In genomic region chr1:178371236-178371635, GRCh38 we compare ENCODE assay signal across 10 cellular contexts.
DNase-seq lines count a peak whose midpoint lies in the region; ATAC-seq, FAIRE-seq and TF ChIP-seq lines count a peak whose summit lies in the region.
"Had no signal": no experiment of that assay in that cellular context is flagged by ENCODE, and none has a peak within 500 bp of the region (broad histone marks: within the 10 kb centered on the region; RNA-seq: fewer than 3 reads in every experiment).

No MANE protein-coding gene starts in this region.

- H3K9me3 ChIP-seq in A549 (no peaks in the 10 kb centered on the region), Loucy (ENCODE audit: insufficient read depth, low read depth, low read length) (no peaks in the 10 kb centered on the region), mesodermal cell (ENCODE audit: control insufficient read depth, low read length) (no peaks in the 10 kb centered on the region)

- H3K4me3 ChIP-seq in A549 (no peak overlapping the region), Loucy (ENCODE audit: low read length, poor library complexity, severe bottlenecking) (peak overlapping the region; percentile 60), mesodermal cell (ENCODE audit: extremely low read depth, insufficient read depth, low read length, poor library complexity, severe bottlenecking) (peak overlapping the region; percentile 6)

- no peak for FAIRE-seq in A549 (lab: Jason Lieb, UNC)

- TF ChIP-seq POLR2A in A549 (IDR thresholded peaks at IDR 0.05; ENCODE audit: low read length), result no peak

- H3K9me2 ChIP-seq in Loucy (replicated peaks; ENCODE audit: low read depth, low read length), result no peaks in the 10 kb centered on the region

- H3K27me3 Mint-ChIP-seq in endothelial cell (ENCODE audit: unreplicated experiment), result peaks cover 2% of the 10 kb centered on the region

- H3K27ac Mint-ChIP-seq in endothelial cell (ENCODE audit: unreplicated experiment), result no peak overlapping the region
- H3K27ac Mint-ChIP-seq: CD14-positive monocyte had no signal

- no peaks in the 10 kb centered on the region for H3K9me3 Mint-ChIP-seq in endothelial cell (ENCODE audit: unreplicated experiment)
- H3K9me3 Mint-ChIP-seq: CD14-positive monocyte had no signal

- H3K27ac ChIP-seq in A549 (peak overlapping the region in 1 of 2 experiments; percentile 43; a peak in 2 of 6 replicates), mesodermal cell (ENCODE audit: low read depth, low read length, severe bottlenecking) (peak overlapping the region; percentile 58)

- CTCF ChIA-PET in A549 (lab: Yijun Ruan, JAX), result interaction anchor here (0.6 to 1.0 kb wide), 5 partner anchors 11 to 316 kb away, joined by 3 read pairs; no protein-coding TSS in a partner anchor

- DNase-seq in A549 (ENCODE audit: low read depth in 1 of 2, low spot score in 1 of 2) (peak in 1 of 2 experiments; percentile 25), endothelial cell (ENCODE audit: low spot score) (peak; percentile 29), NCI-H1694 (lab: John Stamatoyannopoulos, UW) (no peak)
- no peak for DNase-seq in activated CD4-positive, alpha-beta T cell treated with anti-CD3 and anti-CD28 coated beads, Interleukin-2, amount 50 U/mL, for 1 hour
- DNase-seq: activated CD4-positive, alpha-beta T cell treated with anti-CD3 and anti-CD28 coated beads, Interleukin-2, amount 50 U/mL, for 4 hours had no signal

- no peak for TF ChIP-seq RAD21 in A549 (conservative IDR thresholded peaks at IDR 0.05 in 1 of 2, IDR thresholded peaks at IDR 0.05 in 1 of 2)

- no peaks in the 10 kb centered on the region for H3F3A ChIP-seq in Loucy (ENCODE audit: low read depth)

- 36% methylated on average over 6 of the region's 6 CpGs for WGBS in A549 (ENCODE audit: missing lambda C conversion rate)
- 17 to 33% methylated on average over 3 to 6 of the region's 6 CpGs for WGBS in mesodermal cell (ENCODE audit: insufficient coverage in 2 of 2), 2 experiments

- H3K36me3 ChIP-seq in Loucy (ENCODE audit: insufficient read depth, low read length) (no peaks in the 10 kb centered on the region), mesodermal cell (ENCODE audit: control insufficient read depth, insufficient read depth, low read length) (no peaks in the 10 kb centered on the region)

- H3K4me1 ChIP-seq in A549 (peaks cover 14% of the 10 kb centered on the region; the same call in 1 of the 3 replicates), Loucy (ENCODE audit: insufficient read depth, low read length, poor library complexity, severe bottlenecking) (no peaks in the 10 kb centered on the region), mesodermal cell (ENCODE audit: control insufficient read depth, insufficient read depth, low read length, poor library complexity, severe bottlenecking) (peaks cover 28% of the 10 kb centered on the region)

- H2AFZ ChIP-seq in Loucy (ENCODE audit: low read length), result peak overlapping the region; percentile 62

- no peaks in the 10 kb centered on the region for H3K79me2 ChIP-seq in Loucy (ENCODE audit: insufficient read depth, low read length)

- H3K9ac ChIP-seq in Loucy (ENCODE audit: low read depth, low read length, poor library complexity, severe bottlenecking), result no peak overlapping the region

- H4K20me1 ChIP-seq in Loucy (ENCODE audit: insufficient read depth, low read length, poor library complexity, severe bottlenecking), result no peaks in the 10 kb centered on the region

- ATAC-seq in A549, result peak in 1 of 2 experiments; percentile 62; a peak in 3 of 6 replicates
- ATAC-seq in GM19395 (IDR thresholded peaks at IDR 0.05; ENCODE audit: unreplicated experiment), result no peak
- ATAC-seq in GM19351 (IDR thresholded peaks at IDR 0.05; ENCODE audit: unreplicated experiment), result no peak

- H3K4me3 Mint-ChIP-seq in endothelial cell (ENCODE audit: unreplicated experiment), result no peak overlapping the region
- H3K4me3 Mint-ChIP-seq: CD14-positive monocyte had no signal

- H3K4me2 ChIP-seq in A549 (peak overlapping the region; percentile 59), Loucy (ENCODE audit: low read depth, low read length, poor library complexity, severe bottlenecking) (peak overlapping the region; percentile 66)

- peaks cover 26% of the 10 kb centered on the region for H3K4me1 Mint-ChIP-seq in endothelial cell (ENCODE audit: unreplicated experiment)
- H3K4me1 Mint-ChIP-seq: CD14-positive monocyte had no signal

- TF ChIP-seq EP300 in A549 (IDR thresholded peaks at IDR 0.05), result no peak

- no peaks in the 10 kb centered on the region for H3K27me3 ChIP-seq in Loucy (ENCODE audit: insufficient read depth, low read length, poor library complexity, severe bottlenecking)

- POLR2A ChIA-PET in A549 (lab: Yijun Ruan, JAX), result no interaction called here

- no peaks in the 10 kb centered on the region for H3K36me3 Mint-ChIP-seq in endothelial cell (ENCODE audit: low read depth, unreplicated experiment)
- H3K36me3 Mint-ChIP-seq: CD14-positive monocyte had no signal

- no peak for TF ChIP-seq CTCF in A549 (IDR thresholded peaks at IDR 0.05)
- no peak for TF ChIP-seq CTCF in Loucy (conservative IDR thresholded peaks at IDR 0.05; ENCODE audit: low read length)
- no peak for TF ChIP-seq CTCF in endothelial cell (IDR thresholded peaks at IDR 0.05; ENCODE audit: unreplicated experiment)

TF ChIP-seq in A549, 52 proteins besides CTCF, POLR2A, EP300 and RAD21:
- TF ChIP-seq MAFK (IDR thresholded peaks at IDR 0.05; ENCODE audit: partially characterized antibody) (no peak), USF2 (IDR thresholded peaks at IDR 0.05) (no peak), CHD2 (IDR thresholded peaks at IDR 0.05; ENCODE audit: low read length, partially characterized antibody) (no peak), ATOH8 (CRISPR knock-in tag; IDR thresholded peaks at IDR 0.05; ENCODE audit: low read depth) (no peak), RARB (CRISPR knock-in tag; IDR thresholded peaks at IDR 0.05) (no peak), BCL3 (IDR thresholded peaks at IDR 0.05) (no peak)
